26 cellular contexts compared by ENCODE assay signal in genomic region chr1:203017707-203018106, GRCh38.
"Had no signal": no experiment of that assay in that cellular context is flagged by ENCODE, and none has a peak within 500 bp of the region (broad histone marks: within the 10 kb centered on the region; RNA-seq: fewer than 3 reads in every experiment).

No MANE protein-coding gene starts in this region.

- H3K27ac Mint-ChIP-seq: dendritic cell treated with granulocyte-macrophage colony-stimulating factor and Interleukin-4, amounts not matched to agents 40 ng/mL and 50 ng/mL, for 4 days; stimulated activated naive B cell treated with anti-CD40 and anti-IgM and Interleukin-4, amounts not matched to agents 10 μg/mL and 1 μg/mL and 100 μg/mL, for 72 hours had no signal

- H3K9me3 ChIP-seq: neutrophil, psoas muscle, right lobe of liver, spleen, testis, tibial nerve, upper lobe of right lung, vagina had no signal

- H3K27me3 Mint-ChIP-seq: dendritic cell treated with granulocyte-macrophage colony-stimulating factor and Interleukin-4, amounts not matched to agents 40 ng/mL and 50 ng/mL, for 4 days; effector memory CD8-positive, alpha-beta T cell; naive thymus-derived CD4-positive, alpha-beta T cell; stimulated activated naive B cell treated with anti-CD40 and anti-IgM and Interleukin-4, amounts not matched to agents 10 μg/mL and 1 μg/mL and 100 μg/mL, for 72 hours; stimulated activated naive CD8-positive, alpha-beta T cell treated with anti-CD3 and anti-CD28 coated beads, Interleukin-15, amount 100 ng/mL, for 72 hours had no signal

- H3K4me3 ChIP-seq: hepatocyte, lung, psoas muscle, right lobe of liver, spleen, testis, tibial nerve, upper lobe of right lung, vagina had no signal

- ATAC-seq: effector memory CD8-positive, alpha-beta T cell; foreskin keratinocyte; left colon; left ventricle myocardium superior; naive thymus-derived CD4-positive, alpha-beta T cell; psoas muscle; right lobe of liver; stimulated activated naive B cell treated with anti-CD40 and anti-IgM and Interleukin-4, amounts not matched to agents 10 μg/mL and 1 μg/mL and 100 μg/mL, for 72 hours; stimulated activated naive CD8-positive, alpha-beta T cell treated with anti-CD3 and anti-CD28 coated beads, Interleukin-15, amount 100 ng/mL, for 72 hours; upper lobe of right lung had no signal

- H3K4me1 ChIP-seq: foreskin keratinocyte, psoas muscle, right lobe of liver, testis, upper lobe of right lung, vagina had no signal

- H3K9me3 Mint-ChIP-seq: dendritic cell treated with granulocyte-macrophage colony-stimulating factor and Interleukin-4, amounts not matched to agents 40 ng/mL and 50 ng/mL, for 4 days; effector memory CD8-positive, alpha-beta T cell; naive thymus-derived CD4-positive, alpha-beta T cell; stimulated activated naive CD8-positive, alpha-beta T cell treated with anti-CD3 and anti-CD28 coated beads, Interleukin-15, amount 100 ng/mL, for 72 hours had no signal

- DNase-seq: effector memory CD8-positive, alpha-beta T cell; foreskin keratinocyte; head of caudate nucleus; kidney; left colon; left ventricle myocardium superior; mesenchymal stem cell; midbrain; naive thymus-derived CD4-positive, alpha-beta T cell; psoas muscle; retina; right lobe of liver; spleen; stimulated activated CD4-positive, alpha-beta T cell treated with anti-CD3 and anti-CD28 coated beads, Interleukin-15, amount 100 ng/mL, for 24 hours; stimulated activated CD4-positive, alpha-beta T cell treated with anti-CD3 and anti-CD28 coated beads, Interleukin-2, amount 100 ng/mL, for 24 hours; stimulated activated CD4-positive, alpha-beta T cell treated with anti-CD3 and anti-CD28 coated beads, Interleukin-4, amount 100 ng/mL, for 4 hours; stimulated activated naive B cell treated with anti-CD40 and anti-IgM and Interleukin-4, amounts not matched to agents 10 μg/mL and 1 μg/mL and 100 μg/mL, for 72 hours; stimulated activated naive CD8-positive, alpha-beta T cell treated with anti-CD3 and anti-CD28 coated beads, Interleukin-15, amount 100 ng/mL, for 72 hours; upper lobe of right lung had no signal

- H3K4me3 Mint-ChIP-seq: dendritic cell treated with granulocyte-macrophage colony-stimulating factor and Interleukin-4, amounts not matched to agents 40 ng/mL and 50 ng/mL, for 4 days; effector memory CD8-positive, alpha-beta T cell; naive thymus-derived CD4-positive, alpha-beta T cell; stimulated activated naive B cell treated with anti-CD40 and anti-IgM and Interleukin-4, amounts not matched to agents 10 μg/mL and 1 μg/mL and 100 μg/mL, for 72 hours; stimulated activated naive CD8-positive, alpha-beta T cell treated with anti-CD3 and anti-CD28 coated beads, Interleukin-15, amount 100 ng/mL, for 72 hours had no signal

- H3K27me3 ChIP-seq: foreskin keratinocyte, hepatocyte, neutrophil, right lobe of liver, spleen, testis, tibial nerve, upper lobe of right lung, vagina had no signal

- H3K27ac ChIP-seq: foreskin keratinocyte, hepatocyte, neutrophil, psoas muscle, right lobe of liver, spleen, testis, tibial nerve, upper lobe of right lung, vagina had no signal
